31 cellular contexts compared by ENCODE assay signal in genomic region chr9:10411272-10411671, GRCh38.
"Had no signal": no experiment of that assay in that cellular context is flagged by ENCODE, and none has a peak within 500 bp of the region (broad histone marks: within the 10 kb centered on the region; RNA-seq: fewer than 3 reads in every experiment).

No MANE protein-coding gene starts in this region.

- H3K27ac Mint-ChIP-seq: natural killer cell; nephron; neural progenitor cell; progenitor cell of endocrine pancreas; stimulated activated memory B cell treated with anti-CD40 and anti-IgM and Interleukin-4, amounts not matched to agents 10 μg/mL and 1 μg/mL and 100 μg/mL, for 72 hours; stimulated activated naive CD8-positive, alpha-beta T cell treated with anti-CD3 and anti-CD28 coated beads, Interleukin-15, amount 100 ng/mL, for 72 hours; type B pancreatic cell had no signal

- H2AFZ ChIP-seq: neural progenitor cell, parathyroid adenoma had no signal

- H3K9ac ChIP-seq: neural progenitor cell, parathyroid adenoma had no signal

- H3K4me1 Mint-ChIP-seq: natural killer cell; nephron; neural progenitor cell; stimulated activated memory B cell treated with anti-CD40 and anti-IgM and Interleukin-4, amounts not matched to agents 10 μg/mL and 1 μg/mL and 100 μg/mL, for 72 hours; stimulated activated naive CD8-positive, alpha-beta T cell treated with anti-CD3 and anti-CD28 coated beads, Interleukin-15, amount 100 ng/mL, for 72 hours had no signal

- H3K9me3 Mint-ChIP-seq: nephron, neural progenitor cell, type B pancreatic cell had no signal

- H3K4me3 Mint-ChIP-seq: natural killer cell; nephron; neural progenitor cell; stimulated activated memory B cell treated with anti-CD40 and anti-IgM and Interleukin-4, amounts not matched to agents 10 μg/mL and 1 μg/mL and 100 μg/mL, for 72 hours; stimulated activated naive CD8-positive, alpha-beta T cell treated with anti-CD3 and anti-CD28 coated beads, Interleukin-15, amount 100 ng/mL, for 72 hours; type B pancreatic cell had no signal

- H3K27me3 ChIP-seq: neural progenitor cell, ovary, spleen, suprapubic skin, testis, tibial artery, transverse colon, upper lobe of right lung, uterus had no signal

- H3K27me3 Mint-ChIP-seq: progenitor cell of endocrine pancreas; stimulated activated memory B cell treated with anti-CD40 and anti-IgM and Interleukin-4, amounts not matched to agents 10 μg/mL and 1 μg/mL and 100 μg/mL, for 72 hours; stimulated activated naive CD8-positive, alpha-beta T cell treated with anti-CD3 and anti-CD28 coated beads, Interleukin-15, amount 100 ng/mL, for 72 hours; type B pancreatic cell had no signal

- H3K27ac ChIP-seq: neural progenitor cell, ovary, parathyroid adenoma, psoas muscle, skin epidermis, spleen, suprapubic skin, testis, tibial artery, transverse colon, upper lobe of right lung, uterus had no signal

- H3K36me3 ChIP-seq: neural progenitor cell, ovary, spleen, suprapubic skin, tibial artery, transverse colon, upper lobe of right lung, uterus had no signal

- H3K36me3 Mint-ChIP-seq: natural killer cell; neural progenitor cell; stimulated activated memory B cell treated with anti-CD40 and anti-IgM and Interleukin-4, amounts not matched to agents 10 μg/mL and 1 μg/mL and 100 μg/mL, for 72 hours; type B pancreatic cell had no signal

- H3K79me2 ChIP-seq: parathyroid adenoma had no signal

- H3K4me1 ChIP-seq: neural progenitor cell, parathyroid adenoma, psoas muscle, spleen, suprapubic skin, testis, tibial artery, transverse colon, upper lobe of right lung, uterus had no signal

- DNase-seq: natural killer cell; occipital lobe; ovary; posterior cingulate gyrus; psoas muscle; right cardiac atrium; spleen; stimulated activated CD4-positive, alpha-beta T cell treated with anti-CD3 and anti-CD28 coated beads, Interleukin-12 subunit alpha, Interleukin-12 subunit beta, amount 100 ng/mL, for 4 hours; stimulated activated CD4-positive, alpha-beta T cell treated with anti-CD3 and anti-CD28 coated beads, Interleukin-1b, Interleukin-23, amount 100 ng/mL, for 48 hours; stimulated activated CD4-positive, alpha-beta T cell treated with anti-CD3 and anti-CD28 coated beads, Interleukin-4, amount 100 ng/mL, for 1 hour; stimulated activated CD4-positive, alpha-beta T cell treated with anti-CD3 and anti-CD28 coated beads, Interleukin-4, amount 100 ng/mL, for 4 hours; stimulated activated CD8-positive, alpha-beta memory T cell treated with anti-CD3 and anti-CD28 coated beads, Interleukin-4, amount 100 ng/mL, for 48 hours; stimulated activated naive CD4-positive, alpha-beta T cell; stimulated activated naive CD8-positive, alpha-beta T cell treated with anti-CD3 and anti-CD28 coated beads, Interleukin-15, amount 100 ng/mL, for 72 hours; stimulated activated naive CD8-positive, alpha-beta T cell treated with anti-CD3 and anti-CD28 coated beads, Interleukin-15, Interleukin-2, amounts not matched to agents 100 U/mL and 50 U/mL, for 24 hours; substantia nigra; testis; tibial artery; transverse colon; upper lobe of right lung; uterus had no signal

- H3K4me3 ChIP-seq: neural progenitor cell, ovary, psoas muscle, skin epidermis, smooth muscle cell, spleen, suprapubic skin, testis, tibial artery, transverse colon, upper lobe of right lung, uterus had no signal

- H3K9me3 ChIP-seq: ovary, psoas muscle, suprapubic skin, testis, tibial artery, transverse colon, upper lobe of right lung, uterus had no signal

- H3K4me2 ChIP-seq: neural progenitor cell, smooth muscle cell had no signal

- ATAC-seq: natural killer cell; psoas muscle; right cardiac atrium; sciatic nerve; stimulated activated memory B cell treated with anti-CD40 and anti-IgM and Interleukin-4, amounts not matched to agents 10 μg/mL and 1 μg/mL and 100 μg/mL, for 72 hours; stimulated activated naive CD8-positive, alpha-beta T cell treated with anti-CD3 and anti-CD28 coated beads, Interleukin-15, amount 100 ng/mL, for 72 hours; stimulated activated naive CD8-positive, alpha-beta T cell treated with anti-CD3 and anti-CD28 coated beads, Interleukin-15, Interleukin-2, amounts not matched to agents 100 U/mL and 50 U/mL, for 24 hours; upper lobe of right lung had no signal
